11 cellular contexts compared by ENCODE assay signal in the genomic region with DNA sequence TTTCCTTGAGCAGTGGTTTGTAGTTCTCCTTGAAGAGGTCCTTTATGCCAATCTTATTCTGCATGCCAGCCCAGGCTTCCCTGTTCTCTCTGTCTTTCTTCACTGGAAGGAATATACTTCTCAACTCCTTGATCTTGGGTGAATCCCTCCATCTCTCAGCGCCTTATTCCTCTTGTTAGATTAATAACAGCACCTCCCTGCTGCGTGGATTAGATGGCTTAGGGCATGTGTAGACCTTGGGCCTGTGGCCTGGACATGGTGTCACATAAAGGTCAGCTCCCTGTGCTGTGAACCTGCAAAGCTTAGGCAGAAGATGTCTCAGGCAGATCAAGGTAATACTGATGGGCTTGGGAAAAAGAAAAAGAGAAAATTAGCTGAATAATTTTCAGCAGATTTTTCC. TPM values are rescaled to one million over a fixed set of nuclear protein-coding genes. Genes with fewer than 3 reads are reported as not detected.
"Had no signal": no experiment of that assay in that cellular context is flagged by ENCODE, and none has a peak within 500 bp of the region (broad histone marks: within the 10 kb centered on the region; RNA-seq: fewer than 3 reads in every experiment).

No MANE protein-coding gene starts in this region.

- H3K36me3 ChIP-seq: thoracic aorta had no signal

- H3K27me3 Mint-ChIP-seq: stimulated activated naive CD8-positive, alpha-beta T cell treated with anti-CD3 and anti-CD28 coated beads, Interleukin-15, amount 100 ng/mL, for 72 hours had no signal

- DNase-seq: activated naive CD4-positive, alpha-beta T cell treated with Interleukin-2 at 50 U/mL for 16 hours; central memory CD4-positive, alpha-beta T cell; retina; stimulated activated CD4-positive, alpha-beta T cell treated with anti-CD3 and anti-CD28 coated beads, Interleukin-4, amount 100 ng/mL, for 1 hour; stimulated activated naive CD8-positive, alpha-beta T cell treated with anti-CD3 and anti-CD28 coated beads, Interleukin-15, amount 100 ng/mL, for 72 hours had no signal

- H3K4me3 ChIP-seq: hepatocyte, thoracic aorta had no signal

- H3K9ac ChIP-seq: parathyroid adenoma had no signal

- H3K27ac ChIP-seq: hepatocyte, parathyroid adenoma, thoracic aorta had no signal

- H3K4me2 ChIP-seq: hepatocyte had no signal

- H3K4me3 Mint-ChIP-seq: activated T-helper 1 cell treated with anti-CD3 and anti-CD28 coated beads, Interleukin-12 subunit alpha, Interleukin-12 subunit beta, Interleukin-2, Interleukin-4 antibody, amounts not matched to agents 30 ng/mL and 10 ng/mL and 1 ng/mL, durations not matched to agents 14 hours and 24 hours and 36 hours had no signal

- H3K9me3 ChIP-seq: thoracic aorta had no signal

- H3K4me1 ChIP-seq: parathyroid adenoma had no signal

RNA-seq across cellular contexts. Expression of a gene that starts 18.3 kb away (rescaled TPM):
- total RNA-seq: epithelial cell of proximal tubule, hepatocyte, kidney epithelial cell had no signal
- polyA plus RNA-seq: hepatocyte had no signal
